In genomic region chr4:138112389-138112788, GRCh38 we compare ENCODE assay signal across 15 cellular contexts.
DNase-seq lines count a peak whose midpoint lies in the region; TF ChIP-seq lines count a peak whose summit lies in the region.
"Had no signal": no experiment of that assay in that cellular context is flagged by ENCODE, and none has a peak within 500 bp of the region (broad histone marks: within the 10 kb centered on the region; RNA-seq: fewer than 3 reads in every experiment).

No MANE protein-coding gene starts in this region.

- H3K4me2 ChIP-seq in mammary epithelial cell (ENCODE audit: insufficient read depth, low read depth, low read length): no peak overlapping the region
- peak overlapping the region; percentile 69 for H3K4me2 ChIP-seq in Karpas-422 (ENCODE audit: low read depth, low read length, poor library complexity, severe bottlenecking)

- intact Hi-C loops in mammary epithelial cell (cut with micrococcal nuclease) (no loop called here), breast epithelium (cut with DNase I; ENCODE audit: low total_unique reads) (no loop called here), A673 (cut with micrococcal nuclease; ENCODE audit: unreplicated experiment) (no loop called here)

- BruUV-seq in mammary epithelial cell (replicated peaks; lab: Mats Ljungman, UMichigan) (no TSS peak), A673 (replicated peaks; lab: Mats Ljungman, UMichigan) (no TSS peak)

- no peak overlapping the region for H3K4me3 Mint-ChIP-seq in immature natural killer cell

- no peaks in the 10 kb centered on the region for H3K4me1 Mint-ChIP-seq in immature natural killer cell

- H3K79me2 ChIP-seq in mammary epithelial cell (ENCODE audit: insufficient read depth, low read length) (no peaks in the 10 kb centered on the region), Karpas-422 (ENCODE audit: low read length) (no peaks in the 10 kb centered on the region)

- TF ChIP-seq POLR2A in breast epithelium (IDR thresholded peaks at IDR 0.05): no peak

- H3K9me2 ChIP-seq in Karpas-422 (replicated peaks; ENCODE audit: insufficient read depth, low read length): no peaks in the 10 kb centered on the region

- H3K4me1 ChIP-seq in mammary epithelial cell (ENCODE audit: insufficient read depth, low read length) (peaks cover 37% of the 10 kb centered on the region), breast epithelium (no peaks in the 10 kb centered on the region), Karpas-422 (ENCODE audit: low read length) (peaks cover 57% of the 10 kb centered on the region), A673 (ENCODE audit: insufficient read depth, low read length, poor library complexity, severe bottlenecking) (no peaks in the 10 kb centered on the region)

- CTCF ChIA-PET in mammary epithelial cell (lab: Charles Lee; ENCODE audit: low non-redundant PET) (no interaction called here), A673 (lab: Charles Lee) (no interaction called here), GM10248 (lab: Yijun Ruan, JAX) (interaction anchor here (1.3 to 1.9 kb wide), 5 partner anchors 18 to 568 kb away, joined by 3 to 13 read pairs (median 4); no protein-coding TSS in a partner anchor)

- TF ChIP-seq CTCF in mammary epithelial cell (conservative IDR thresholded peaks at IDR 0.05 in 1 of 2, IDR thresholded peaks at IDR 0.05 in 1 of 2; ENCODE audit: extremely low read depth in 1 of 2, insufficient read depth in 1 of 2, low read depth in 1 of 2, low read length in 2 of 2): no peak
- TF ChIP-seq CTCF in breast epithelium (IDR thresholded peaks at IDR 0.05): no peak
- TF ChIP-seq CTCF in A673 (conservative IDR thresholded peaks at IDR 0.05; ENCODE audit: low read depth, low read length): no peak
- TF ChIP-seq CTCF in GM10248 (IDR thresholded peaks at IDR 0.05; ENCODE audit: control extremely low read depth, extremely low read depth, low read depth, missing control alignments): no peak

- H3K36me3 ChIP-seq in mammary epithelial cell (ENCODE audit: insufficient read depth, low read length) (no peaks in the 10 kb centered on the region), breast epithelium (no peaks in the 10 kb centered on the region), Karpas-422 (ENCODE audit: insufficient read depth, low read length) (0 out of 2 replicates have a peak, but pooled peaks cover 2% of the 10 kb centered on the region), A673 (ENCODE audit: insufficient read depth, low read length, poor library complexity, severe bottlenecking) (no peaks in the 10 kb centered on the region)

- WGBS in mammary epithelial cell (ENCODE audit: low coverage, missing lambda C conversion rate): 97% methylated on average over 2 of the region's 2 CpGs

- H3K36me3 Mint-ChIP-seq in immature natural killer cell: no peaks in the 10 kb centered on the region

- H2AFZ ChIP-seq in mammary epithelial cell (ENCODE audit: low read depth, low read length): no peak overlapping the region
- peak overlapping the region; percentile 34; the same call in 1 of the 2 replicates for H2AFZ ChIP-seq in Karpas-422 (ENCODE audit: low read length)

- no peak overlapping the region for H3K27ac Mint-ChIP-seq in immature natural killer cell

- no peaks in the 10 kb centered on the region for H4K20me1 ChIP-seq in mammary epithelial cell (ENCODE audit: insufficient read depth, low read length)
- H4K20me1 ChIP-seq in Karpas-422 (ENCODE audit: insufficient read depth, low read depth, low read length): no peaks in the 10 kb centered on the region

- H3K9me3 Mint-ChIP-seq in immature natural killer cell: peaks cover 0 to 13% (median 7%) of the 10 kb centered on the region in 6 donors

- H3K9ac ChIP-seq in mammary epithelial cell (ENCODE audit: insufficient read depth, low read length) (no peak overlapping the region), Karpas-422 (ENCODE audit: low read length) (no peak overlapping the region)

- no peak overlapping the region for H3K4me3 ChIP-seq in mammary epithelial cell (replicated peaks in 1 of 3; ENCODE audit: insufficient read depth in 1 of 3, low read depth in 2 of 3, low read length in 3 of 3)
- H3K4me3 ChIP-seq in breast epithelium: no peak overlapping the region
- H3K4me3 ChIP-seq in Karpas-422 (ENCODE audit: low read length): peak overlapping the region; percentile 40
- no peak overlapping the region for H3K4me3 ChIP-seq in A673 (ENCODE audit: low read depth, low read length, poor library complexity, severe bottlenecking)
- H3K4me3 ChIP-seq: K562 had no signal

- H3K27me3 ChIP-seq in mammary epithelial cell (ENCODE audit: insufficient read depth, low read length) (no peaks in the 10 kb centered on the region), breast epithelium (no peaks in the 10 kb centered on the region), Karpas-422 (ENCODE audit: low read length) (no peaks in the 10 kb centered on the region), A673 (replicated peaks; ENCODE audit: insufficient read depth, low read depth, low read length, poor library complexity) (no peaks in the 10 kb centered on the region)

- H3K27ac ChIP-seq in mammary epithelial cell (ENCODE audit: insufficient read depth, low read depth, low read length) (peak overlapping the region; percentile 17), breast epithelium (no peak overlapping the region), Karpas-422 (ENCODE audit: low read length) (peak overlapping the region; percentile 81), epithelial cell of prostate (peak overlapping the region; percentile 79), A673 (ENCODE audit: low read depth, low read length, poor library complexity, severe bottlenecking) (no peak overlapping the region)
- H3K27ac ChIP-seq: C4-2B had no signal

- POLR2A ChIA-PET in A673 (lab: Charles Lee; ENCODE audit: low non-redundant PET) (no interaction called here), GM10248 (lab: Yijun Ruan, JAX) (no interaction called here)

- peaks cover 0 to 4% (median 4%) of the 10 kb centered on the region in 3 donors for H3K27me3 Mint-ChIP-seq in immature natural killer cell (ENCODE audit: low read depth in 3 of 3)

- dilution Hi-C loops in mammary epithelial cell (cut with HindIII; ENCODE audit: low sequenced_read_pairs): no loop called here

- H3K9me3 ChIP-seq in mammary epithelial cell (replicated peaks; ENCODE audit: insufficient read depth, low read length): peaks cover 6% of the 10 kb centered on the region
- no peaks in the 10 kb centered on the region for H3K9me3 ChIP-seq in breast epithelium
- no peaks in the 10 kb centered on the region for H3K9me3 ChIP-seq in Karpas-422 (ENCODE audit: low read length)
- no peaks in the 10 kb centered on the region for H3K9me3 ChIP-seq in A673 (ENCODE audit: low read depth, low read length, poor library complexity, severe bottlenecking)

- DNase-seq in mammary epithelial cell (no peak), breast epithelium (ENCODE audit: low spot score in 2 of 2) (no peak), Karpas-422 (peak; percentile 73), epithelial cell of prostate (ENCODE audit: low read depth, low spot score) (no peak), immature natural killer cell (no peak), A673 (ENCODE audit: low spot score) (no peak), GM10248 (ENCODE audit: extremely low spot score) (no peak)
- DNase-seq in activated CD4-positive, alpha-beta T cell treated with anti-CD3 and anti-CD28 coated beads for 48 hours: no peak
- DNase-seq: NCI-H1417 treated with DMSO at 0.1 percent for 48 hours, NCI-H2029, NCI-H524 treated with DMSO at 0.1 percent for 48 hours, OCI-M1, SIG-M5 had no signal

- in situ Hi-C loops in mammary epithelial cell (cut with MboI; ENCODE audit: low sequenced_read_pairs in 2 of 2): no loop called here

Comparison
In these comparisons a context has a peak if more than half of its experiments do, and no peak if none do; other contexts are left out.
1. H3K27ac ChIP-seq: peak in mammary epithelial cell (single experiment), Karpas-422 (single experiment) and epithelial cell of prostate (single experiment); none in breast epithelium (0 of 2) and A673 (single experiment).